27 cellular contexts compared by ENCODE assay signal in genomic region chr22:45657701-45658100, GRCh38.
"Had no signal": no experiment of that assay in that cellular context is flagged by ENCODE, and none has a peak within 500 bp of the region (broad histone marks: within the 10 kb centered on the region; RNA-seq: fewer than 3 reads in every experiment).

No MANE protein-coding gene starts in this region.

- H3K27ac Mint-ChIP-seq: activated CD4-positive, alpha-beta T cell treated with anti-CD3 and anti-CD28 coated beads, Interleukin-2, amount 10 ng/mL, durations not matched to agents 24 days and 14 days; activated CD8-positive, alpha-beta T cell treated with anti-CD3 and anti-CD28 coated beads, Interleukin-2, amount 10 ng/mL, durations not matched to agents 7 days and 5 days; activated naive CD4-positive, alpha-beta T cell treated with anti-CD3 and anti-CD28 coated beads for 36 hours; activated naive CD8-positive, alpha-beta T cell treated with anti-CD3 and anti-CD28 coated beads for 36 hours; activated T-cell treated with anti-CD3 and anti-CD28 coated beads, Interleukin-2, amount 50 U/mL, for 24 hours; activated T-helper 1 cell treated with anti-CD3 and anti-CD28 coated beads, Interleukin-12 subunit alpha, Interleukin-12 subunit beta, Interleukin-2, Interleukin-4 antibody, amounts not matched to agents 30 ng/mL and 10 ng/mL and 1 ng/mL, durations not matched to agents 14 hours and 24 hours and 36 hours had no signal

- ATAC-seq: activated CD8-positive, alpha-beta T cell treated with anti-CD3 and anti-CD28 coated beads, Interleukin-2, amount 10 ng/mL, durations not matched to agents 7 days and 5 days; Right ventricle myocardium inferior had no signal

- H3K4me1 Mint-ChIP-seq: activated CD4-positive, alpha-beta T cell treated with anti-CD3 and anti-CD28 coated beads, Interleukin-2, amount 10 ng/mL, durations not matched to agents 24 days and 14 days; activated naive CD8-positive, alpha-beta T cell treated with anti-CD3 and anti-CD28 coated beads for 36 hours; central memory CD8-positive, alpha-beta T cell had no signal

- H3K36me3 Mint-ChIP-seq: activated naive CD8-positive, alpha-beta T cell treated with anti-CD3 and anti-CD28 coated beads for 36 hours had no signal

- H3K4me3 Mint-ChIP-seq: activated CD4-positive, alpha-beta T cell treated with anti-CD3 and anti-CD28 coated beads, Interleukin-2, amount 10 ng/mL, durations not matched to agents 24 days and 14 days; activated CD8-positive, alpha-beta T cell treated with anti-CD3 and anti-CD28 coated beads, Interleukin-2, amount 10 ng/mL, durations not matched to agents 7 days and 5 days; activated naive CD4-positive, alpha-beta T cell treated with anti-CD3 and anti-CD28 coated beads for 36 hours; activated naive CD8-positive, alpha-beta T cell treated with anti-CD3 and anti-CD28 coated beads for 36 hours; activated T-cell treated with anti-CD3 and anti-CD28 coated beads, Interleukin-2, amount 50 U/mL, for 24 hours; activated T-helper 1 cell treated with anti-CD3 and anti-CD28 coated beads, Interleukin-12 subunit alpha, Interleukin-12 subunit beta, Interleukin-2, Interleukin-4 antibody, amounts not matched to agents 30 ng/mL and 10 ng/mL and 1 ng/mL, durations not matched to agents 14 hours and 24 hours and 36 hours; central memory CD8-positive, alpha-beta T cell had no signal

- DNase-seq: activated CD4-positive, alpha-beta T cell treated with anti-CD3 and anti-CD28 coated beads for 1 hour; activated CD4-positive, alpha-beta T cell treated with anti-CD3 and anti-CD28 coated beads, Interleukin-2, amount 10 ng/mL, durations not matched to agents 24 days and 14 days; activated CD4-positive, alpha-beta T cell treated with anti-CD3 and anti-CD28 coated beads, Interleukin-2, amount 50 U/mL, for 4 hours; activated CD4-positive, CD25-positive, alpha-beta regulatory T cell; activated CD8-positive, alpha-beta T cell treated with anti-CD3 and anti-CD28 coated beads, Interleukin-2, amount 10 ng/mL, durations not matched to agents 7 days and 5 days; activated gamma-delta T cell treated with Interleukin-2 at 50 U/mL for 16 hours; activated naive CD4-positive, alpha-beta T cell treated with anti-CD3 and anti-CD28 coated beads for 36 hours; activated naive CD8-positive, alpha-beta T cell treated with anti-CD3 and anti-CD28 coated beads for 36 hours; activated T-cell treated with anti-CD3 and anti-CD28 coated beads, Interleukin-2, amount 50 U/mL, for 24 hours; amygdala; colonic mucosa; NCI-H1105; NCI-H1436 treated with DMSO at 0.1 percent for 48 hours; NCI-H1694 treated with DMSO at 0.1 percent for 48 hours; NCI-H2029; NCI-H345; NCI-H524 treated with DMSO at 0.1 percent for 48 hours; PC-9; SIG-M5; SW 1271; T-helper 1 cell; T-helper 2 cell; T-helper 9 cell; WERI-Rb-1 had no signal

- H3K9me3 Mint-ChIP-seq: activated CD4-positive, alpha-beta T cell treated with anti-CD3 and anti-CD28 coated beads, Interleukin-2, amount 10 ng/mL, durations not matched to agents 24 days and 14 days; activated naive CD4-positive, alpha-beta T cell treated with anti-CD3 and anti-CD28 coated beads for 36 hours; activated naive CD8-positive, alpha-beta T cell treated with anti-CD3 and anti-CD28 coated beads for 36 hours; activated T-cell treated with anti-CD3 and anti-CD28 coated beads, Interleukin-2, amount 50 U/mL, for 24 hours; activated T-helper 1 cell treated with anti-CD3 and anti-CD28 coated beads, Interleukin-12 subunit alpha, Interleukin-12 subunit beta, Interleukin-2, Interleukin-4 antibody, amounts not matched to agents 30 ng/mL and 10 ng/mL and 1 ng/mL, durations not matched to agents 14 hours and 24 hours and 36 hours; central memory CD8-positive, alpha-beta T cell had no signal
